22 cellular contexts compared by ENCODE assay signal in genomic region chr2:120989556-120989848, GRCh38.
DNase-seq lines count a peak whose midpoint lies in the region; ATAC-seq, FAIRE-seq and TF ChIP-seq lines count a peak whose summit lies in the region.
"Had no signal": no experiment of that assay in that cellular context is flagged by ENCODE, and none has a peak within 500 bp of the region (broad histone marks: within the 10 kb centered on the region; RNA-seq: fewer than 3 reads in every experiment).

No MANE protein-coding gene starts in this region.

- intact Hi-C loops in cardiac septum (cut with DNase I) (no loop called here), Right ventricle myocardium superior (cut with DNase I) (no loop called here), sciatic nerve (cut with DNase I) (no loop called here)

- no peaks in the 10 kb centered on the region for H3K27me3 Mint-ChIP-seq in activated CD8-positive, alpha-beta memory T cell treated with anti-CD3 and anti-CD28 coated beads, Interleukin-2, amount 10 ng/mL, durations not matched to agents 7 days and 5 days
- peaks cover 6% of the 10 kb centered on the region for H3K27me3 Mint-ChIP-seq in type B pancreatic cell
- H3K27me3 Mint-ChIP-seq: B cell; CD4-positive, CD25-positive, alpha-beta regulatory T cell had no signal

- H3K36me3 Mint-ChIP-seq in activated CD8-positive, alpha-beta memory T cell treated with anti-CD3 and anti-CD28 coated beads, Interleukin-2, amount 10 ng/mL, durations not matched to agents 7 days and 5 days, result no peaks in the 10 kb centered on the region
- H3K36me3 Mint-ChIP-seq in type B pancreatic cell, result peaks cover 19% of the 10 kb centered on the region
- H3K36me3 Mint-ChIP-seq: CD4-positive, CD25-positive, alpha-beta regulatory T cell; CD8-positive, alpha-beta T cell had no signal

- H3K9me3 Mint-ChIP-seq in activated CD8-positive, alpha-beta memory T cell treated with anti-CD3 and anti-CD28 coated beads, Interleukin-2, amount 10 ng/mL, durations not matched to agents 7 days and 5 days (ENCODE audit: low read depth), result no peaks in the 10 kb centered on the region
- H3K9me3 Mint-ChIP-seq in type B pancreatic cell, result no peaks in the 10 kb centered on the region
- H3K9me3 Mint-ChIP-seq: CD8-positive, alpha-beta T cell; HFFc6 had no signal

- no peak for ATAC-seq in activated CD8-positive, alpha-beta memory T cell treated with anti-CD3 and anti-CD28 coated beads, Interleukin-2, amount 10 ng/mL, durations not matched to agents 7 days and 5 days
- ATAC-seq in Right ventricle myocardium superior (ENCODE audit: poor library complexity), result no peak
- no peak for ATAC-seq in left lobe of liver
- ATAC-seq in sciatic nerve, result no peak
- ATAC-seq: CD8-positive, alpha-beta T cell; GM12878 had no signal

- no peak for FAIRE-seq in RCC 7860 (lab: Jason Lieb, UNC)
- FAIRE-seq: A204.1, D721Med, GM12878, H54 had no signal

- H3K27ac Mint-ChIP-seq in activated CD8-positive, alpha-beta memory T cell treated with anti-CD3 and anti-CD28 coated beads, Interleukin-2, amount 10 ng/mL, durations not matched to agents 7 days and 5 days, result no peak overlapping the region
- H3K27ac Mint-ChIP-seq in type B pancreatic cell, result no peak overlapping the region
- H3K27ac Mint-ChIP-seq: B cell; CD4-positive, CD25-positive, alpha-beta regulatory T cell; CD8-positive, alpha-beta T cell; HFFc6 had no signal

- no peak for TF ChIP-seq CTCF in type B pancreatic cell (conservative IDR thresholded peaks at IDR 0.05)

- no peak overlapping the region for H3K4me3 Mint-ChIP-seq in activated CD8-positive, alpha-beta memory T cell treated with anti-CD3 and anti-CD28 coated beads, Interleukin-2, amount 10 ng/mL, durations not matched to agents 7 days and 5 days
- no peak overlapping the region for H3K4me3 Mint-ChIP-seq in type B pancreatic cell
- H3K4me3 Mint-ChIP-seq: B cell; CD4-positive, CD25-positive, alpha-beta regulatory T cell; CD8-positive, alpha-beta T cell; HFFc6 had no signal

- CTCF ChIA-PET in activated CD8-positive, alpha-beta memory T cell treated with anti-CD3 and anti-CD28 coated beads, Interleukin-2, amount 10 ng/mL, durations not matched to agents 7 days and 5 days (lab: Charles Lee), result no interaction called here

- H3K4me1 Mint-ChIP-seq in activated CD8-positive, alpha-beta memory T cell treated with anti-CD3 and anti-CD28 coated beads, Interleukin-2, amount 10 ng/mL, durations not matched to agents 7 days and 5 days, result no peaks in the 10 kb centered on the region
- H3K4me1 Mint-ChIP-seq in type B pancreatic cell (ENCODE audit: unreplicated experiment), result no peaks in the 10 kb centered on the region
- H3K4me1 Mint-ChIP-seq: B cell; CD4-positive, CD25-positive, alpha-beta regulatory T cell had no signal

- DNase-seq in activated CD8-positive, alpha-beta memory T cell treated with anti-CD3 and anti-CD28 coated beads, Interleukin-2, amount 10 ng/mL, durations not matched to agents 7 days and 5 days, result peak; percentile 22
- DNase-seq in activated CD8-positive, alpha-beta memory T cell treated with anti-CD3 and anti-CD28 coated beads, Interleukin-2, amount 50 U/mL, for 48 hours, result no peak
- DNase-seq in cardiac septum (ENCODE audit: low spot score) (peak; percentile 63), Right ventricle myocardium superior (no peak), left lobe of liver (ENCODE audit: low spot score) (peak; percentile 40), type B pancreatic cell (ENCODE audit: extremely low spot score, unreplicated experiment) (peak; percentile 61), sciatic nerve (ENCODE audit: low spot score) (no peak), RCC 7860 (ENCODE audit: low spot score) (no peak)
- DNase-seq: Caco-2; CD4-positive, CD25-positive, alpha-beta regulatory T cell; DMS 273 treated with DMSO at 0.1 percent for 48 hours; DMS79; EL; GDM1; GOT3; HFFc6 had no signal

Comparison
In these comparisons a context has a peak if more than half of its experiments do, and no peak if none do; other contexts are left out.
1. DNase-seq: peak in activated CD8-positive, alpha-beta memory T cell treated with anti-CD3 and anti-CD28 coated beads, Interleukin-2, amount 10 ng/mL, durations not matched to agents 7 days and 5 days (single experiment), cardiac septum (single experiment), left lobe of liver (single experiment) and type B pancreatic cell (single experiment); none in activated CD8-positive, alpha-beta memory T cell treated with anti-CD3 and anti-CD28 coated beads, Interleukin-2, amount 50 U/mL, for 48 hours (single experiment), Right ventricle myocardium superior (single experiment), sciatic nerve (single experiment) and RCC 7860 (single experiment).